In genomic region chr22:36389122-36389521, GRCh38 we compare ENCODE assay signal across 8 cellular contexts. TPM values are rescaled to one million over a fixed set of nuclear protein-coding genes. Genes with fewer than 3 reads are reported as not detected.
DNase-seq lines count a peak whose midpoint lies in the region; ATAC-seq and TF ChIP-seq lines count a peak whose summit lies in the region.
"Not testable (repeated sequence)": the region's sequence is repeated elsewhere in the genome, so short reads cannot be mapped to it uniquely, and the experiment has no call there.

No MANE protein-coding gene starts in this region.

- peaks cover 68% of the 10 kb centered on the region for H3K4me1 ChIP-seq in BLaER1
- not testable (repeated sequence) for H3K4me1 ChIP-seq in IMR-90 (ENCODE audit: control insufficient read depth, insufficient read depth, low read length)
- peaks cover 0 to 27% of the 10 kb centered on the region in 2 donors for H3K4me1 ChIP-seq in right atrium auricular region

- peaks cover 22% of the 10 kb centered on the region for H3F3A ChIP-seq in SU-DHL-6 (ENCODE audit: insufficient read depth)

- H4K8ac ChIP-seq in IMR-90 (ENCODE audit: low read depth in 2 of 2, low read length in 2 of 2): peak overlapping the region; percentile 79 to 99; a peak in 3 of 4 replicates

- TF ChIP-seq POLR2A in IMR-90 (IDR thresholded peaks at IDR 0.05; ENCODE audit: low read depth, low read length): not testable (repeated sequence)

- not testable (repeated sequence) for TF ChIP-seq CTCF in IMR-90 (conservative IDR thresholded peaks at IDR 0.05; ENCODE audit: low read depth, low read length); SU-DHL-6 (IDR thresholded peaks at IDR 0.05; ENCODE audit: insufficient read depth, low read length, poor library complexity, severe bottlenecking); coronary artery (IDR thresholded peaks at IDR 0.05); right atrium auricular region (IDR thresholded peaks at IDR 0.05)

- not testable (repeated sequence) for BruUV-seq in IMR-90 (replicated peaks; lab: Mats Ljungman, UMichigan)

- H2BK20ac ChIP-seq in IMR-90 (ENCODE audit: low read depth, low read length): not testable (repeated sequence)

- not testable (repeated sequence) for H2BK15ac ChIP-seq in IMR-90 (ENCODE audit: low read depth, low read length)

- H3K4me1 Mint-ChIP-seq in activated T-helper 2 cell treated with anti-CD3 and anti-CD28 coated beads, Interferon-gamma antibody, Interleukin-2, Interleukin-4, amounts not matched to agents 10 μg/mL and 5 μg/mL and 100 μg/mL, durations not matched to agents 14 hours and 24 hours and 36 hours (ENCODE audit: low read depth): peaks cover 29% of the 10 kb centered on the region
- H3K4me1 Mint-ChIP-seq in natural killer cell treated with Interleukin-12 subunit alpha and Interleukin-12 subunit beta and Interleukin-15 and Interleukin-18, amount 100 ng/mL, for 72 hours (ENCODE audit: low read depth in 2 of 2): peaks cover 26 to 28% of the 10 kb centered on the region in 2 donors
- H3K4me1 Mint-ChIP-seq in stimulated activated naive CD8-positive, alpha-beta T cell treated with anti-CD3 and anti-CD28 coated beads, Interleukin-15, amount 100 ng/mL, for 72 hours: peaks cover 42% of the 10 kb centered on the region

- H3K4ac ChIP-seq in IMR-90 (ENCODE audit: low read depth, low read length): peak overlapping the region; percentile 98; the same call in 1 of the 2 replicates

- not testable (repeated sequence) for H3K23ac ChIP-seq in IMR-90 (ENCODE audit: low read depth, low read length)

- not testable (repeated sequence) for H4K91ac ChIP-seq in IMR-90 (ENCODE audit: insufficient read depth, low read depth, low read length)

- H4K5ac ChIP-seq in IMR-90 (ENCODE audit: low read depth, low read length): not testable (repeated sequence)

- peak overlapping the region; percentile 85 for H3K4me3 Mint-ChIP-seq in activated T-helper 2 cell treated with anti-CD3 and anti-CD28 coated beads, Interferon-gamma antibody, Interleukin-2, Interleukin-4, amounts not matched to agents 10 μg/mL and 5 μg/mL and 100 μg/mL, durations not matched to agents 14 hours and 24 hours and 36 hours (ENCODE audit: low read depth)
- H3K4me3 Mint-ChIP-seq in natural killer cell treated with Interleukin-12 subunit alpha and Interleukin-12 subunit beta and Interleukin-15 and Interleukin-18, amount 100 ng/mL, for 72 hours: peak overlapping the region; percentile 81
- peak overlapping the region; percentile 82 to 92 for H3K4me3 Mint-ChIP-seq in stimulated activated naive CD8-positive, alpha-beta T cell treated with anti-CD3 and anti-CD28 coated beads, Interleukin-15, amount 100 ng/mL, for 72 hours

- not testable (repeated sequence) for H3K9me3 ChIP-seq in BLaER1; IMR-90 (ENCODE audit: control insufficient read depth, insufficient read depth, low read length); SU-DHL-6 (ENCODE audit: insufficient read depth, low read length); right atrium auricular region

- not testable (repeated sequence) for H3K18ac ChIP-seq in IMR-90 (ENCODE audit: low read depth, low read length)

- in situ Hi-C loops in IMR-90 (cut with MboI; ENCODE audit: low sequenced_read_pairs): not testable (repeated sequence)

- POLR2A ChIA-PET in IMR-90 (lab: Charles Lee; ENCODE audit: unreplicated experiment): interaction anchor here (3.6 kb wide), 1 partner anchor 80 kb away, joined by 30 read pairs; no protein-coding TSS in a partner anchor

- H3K27ac ChIP-seq in BLaER1; IMR-90 (ENCODE audit: insufficient read depth, low read length); SU-DHL-6 (ENCODE audit: low read depth, low read length); coronary artery: not testable (repeated sequence)
- peak overlapping the region in 1 of 2 donors; percentile 80 for H3K27ac ChIP-seq in right atrium auricular region

- not testable (repeated sequence) for H3K27me3 Mint-ChIP-seq in activated T-helper 2 cell treated with anti-CD3 and anti-CD28 coated beads, Interferon-gamma antibody, Interleukin-2, Interleukin-4, amounts not matched to agents 10 μg/mL and 5 μg/mL and 100 μg/mL, durations not matched to agents 14 hours and 24 hours and 36 hours (ENCODE audit: low read depth); natural killer cell treated with Interleukin-12 subunit alpha and Interleukin-12 subunit beta and Interleukin-15 and Interleukin-18, amount 100 ng/mL, for 72 hours; stimulated activated naive CD8-positive, alpha-beta T cell treated with anti-CD3 and anti-CD28 coated beads, Interleukin-15, amount 100 ng/mL, for 72 hours

- H3K4me2 ChIP-seq in BLaER1 (peak overlapping the region; percentile 88), SU-DHL-6 (ENCODE audit: low read depth, low read length, poor library complexity, severe bottlenecking) (peak overlapping the region; percentile 87)
- not testable (repeated sequence) for H3K4me2 ChIP-seq in IMR-90 (ENCODE audit: low read depth, low read length)

- H3K36me3 Mint-ChIP-seq in activated T-helper 2 cell treated with anti-CD3 and anti-CD28 coated beads, Interferon-gamma antibody, Interleukin-2, Interleukin-4, amounts not matched to agents 10 μg/mL and 5 μg/mL and 100 μg/mL, durations not matched to agents 14 hours and 24 hours and 36 hours (ENCODE audit: low read depth): peaks cover 28% of the 10 kb centered on the region
- H3K36me3 Mint-ChIP-seq in natural killer cell treated with Interleukin-12 subunit alpha and Interleukin-12 subunit beta and Interleukin-15 and Interleukin-18, amount 100 ng/mL, for 72 hours: peaks cover 12% of the 10 kb centered on the region

- not testable (repeated sequence) for H3K9me1 ChIP-seq in IMR-90 (ENCODE audit: insufficient read depth, low read length)

- H2BK5ac ChIP-seq in IMR-90 (ENCODE audit: low read depth, low read length, poor library complexity, severe bottlenecking): peak overlapping the region; percentile 92

- H3K27ac Mint-ChIP-seq in activated T-helper 2 cell treated with anti-CD3 and anti-CD28 coated beads, Interferon-gamma antibody, Interleukin-2, Interleukin-4, amounts not matched to agents 10 μg/mL and 5 μg/mL and 100 μg/mL, durations not matched to agents 14 hours and 24 hours and 36 hours; stimulated activated naive CD8-positive, alpha-beta T cell treated with anti-CD3 and anti-CD28 coated beads, Interleukin-15, amount 100 ng/mL, for 72 hours: not testable (repeated sequence)
- peak overlapping the region in 1 of 2 donors; percentile 90 for H3K27ac Mint-ChIP-seq in natural killer cell treated with Interleukin-12 subunit alpha and Interleukin-12 subunit beta and Interleukin-15 and Interleukin-18, amount 100 ng/mL, for 72 hours

- H3K36me3 ChIP-seq in BLaER1; SU-DHL-6 (ENCODE audit: low read length): not testable (repeated sequence)
- H3K36me3 ChIP-seq in IMR-90 (ENCODE audit: control insufficient read depth, insufficient read depth, low read length): peaks cover 19% of the 10 kb centered on the region
- H3K36me3 ChIP-seq in right atrium auricular region: peaks cover 19% of the 10 kb centered on the region

- H3K9me2 ChIP-seq in SU-DHL-6 (replicated peaks; ENCODE audit: insufficient read depth, low read length): not testable (repeated sequence)

- WGBS in IMR-90 (ENCODE audit: extremely low coverage in 2 of 2, insufficient read length in 1 of 2), 2 experiments: 93% methylated on average over 4 of the region's 14 CpGs; no CpG with 5 or more reads in 1 of the 2 experiments

- not testable (repeated sequence) for H2AK9ac ChIP-seq in IMR-90 (replicated peaks; ENCODE audit: low read depth, low read length, poor library complexity)

- ATAC-seq in IMR-90 (ENCODE audit: low read depth); natural killer cell treated with Interleukin-12 subunit alpha and Interleukin-12 subunit beta and Interleukin-15 and Interleukin-18, amount 100 ng/mL, for 72 hours; stimulated activated naive CD8-positive, alpha-beta T cell treated with anti-CD3 and anti-CD28 coated beads, Interleukin-15, amount 100 ng/mL, for 72 hours: not testable (repeated sequence)

- peak overlapping the region; percentile 97 for H2BK120ac ChIP-seq in IMR-90 (ENCODE audit: low read depth, low read length)

- not testable (repeated sequence) for H3K9ac ChIP-seq in BLaER1; IMR-90 (ENCODE audit: low read depth, low read length)
- H3K9ac ChIP-seq in SU-DHL-6 (ENCODE audit: low read length): peak overlapping the region; percentile 74

- not testable (repeated sequence) for H2AFZ ChIP-seq in IMR-90 (replicated peaks; ENCODE audit: low read length, poor library complexity); SU-DHL-6 (ENCODE audit: low read depth, low read length, severe bottlenecking)

- not testable (repeated sequence) for H3K56ac ChIP-seq in IMR-90 (ENCODE audit: extremely low read depth, insufficient read depth, low read length)

- H4K20me1 ChIP-seq in BLaER1 (peaks cover 36% of the 10 kb centered on the region), IMR-90 (ENCODE audit: insufficient read depth, low read length) (peaks cover 33% of the 10 kb centered on the region)
- H4K20me1 ChIP-seq in SU-DHL-6 (ENCODE audit: low read depth, low read length): not testable (repeated sequence)

- intact Hi-C loops in IMR-90 (cut with micrococcal nuclease): not testable (repeated sequence)
- intact Hi-C loops in activated T-helper 2 cell treated with anti-CD3 and anti-CD28 coated beads, Interferon-gamma antibody, Interleukin-2, Interleukin-4, amounts not matched to agents 10 μg/mL and 5 μg/mL and 100 μg/mL, durations not matched to agents 14 hours and 24 hours and 36 hours (cut with micrococcal nuclease): loop anchor here (5.0 kb wide), 1 partner anchor 83 kb away; no protein-coding TSS in a partner anchor

- not testable (repeated sequence) for H3K27me3 ChIP-seq in BLaER1; IMR-90 (ENCODE audit: control insufficient read depth, insufficient read depth, low read length); SU-DHL-6 (ENCODE audit: low read length); right atrium auricular region

- dilution Hi-C loops in IMR-90 (cut with HindIII; ENCODE audit: low sequenced_read_pairs, unreplicated experiment): not testable (repeated sequence)

- TF ChIP-seq RAD21 in IMR-90 (IDR thresholded peaks at IDR 0.05; ENCODE audit: low read length): not testable (repeated sequence)

- not testable (repeated sequence) for DNase-seq in IMR-90; activated T-helper 2 cell treated with anti-CD3 and anti-CD28 coated beads, Interferon-gamma antibody, Interleukin-2, Interleukin-4, amounts not matched to agents 10 μg/mL and 5 μg/mL and 100 μg/mL, durations not matched to agents 14 hours and 24 hours and 36 hours (ENCODE audit: low spot score); coronary artery (ENCODE audit: low spot score); right atrium auricular region (ENCODE audit: low spot score); natural killer cell treated with Interleukin-12 subunit alpha and Interleukin-12 subunit beta and Interleukin-15 and Interleukin-18, amount 100 ng/mL, for 72 hours (ENCODE audit: low spot score); stimulated activated naive CD8-positive, alpha-beta T cell treated with anti-CD3 and anti-CD28 coated beads, Interleukin-15, amount 100 ng/mL, for 72 hours

- peaks cover 0 to 12% of the 10 kb centered on the region in 2 experiments; a peak in 2 of 4 replicates for H3K79me1 ChIP-seq in IMR-90 (ENCODE audit: low read depth in 1 of 2, low read length in 2 of 2)

- H2AK5ac ChIP-seq in IMR-90 (ENCODE audit: low read depth, low read length): not testable (repeated sequence)

- not testable (repeated sequence) for H3K9me3 Mint-ChIP-seq in activated T-helper 2 cell treated with anti-CD3 and anti-CD28 coated beads, Interferon-gamma antibody, Interleukin-2, Interleukin-4, amounts not matched to agents 10 μg/mL and 5 μg/mL and 100 μg/mL, durations not matched to agents 14 hours and 24 hours and 36 hours; natural killer cell treated with Interleukin-12 subunit alpha and Interleukin-12 subunit beta and Interleukin-15 and Interleukin-18, amount 100 ng/mL, for 72 hours; stimulated activated naive CD8-positive, alpha-beta T cell treated with anti-CD3 and anti-CD28 coated beads, Interleukin-15, amount 100 ng/mL, for 72 hours

- 0 out of 2 replicates have a peak overlapping the region, but pooled peaks have one; percentile 95 for H3K4me3 ChIP-seq in BLaER1
- not testable (repeated sequence) for H3K4me3 ChIP-seq in IMR-90 (ENCODE audit: insufficient read depth, low read depth, low read length)
- H3K4me3 ChIP-seq in SU-DHL-6 (ENCODE audit: insufficient read depth, low read length, poor library complexity, severe bottlenecking): peak overlapping the region; percentile 68
- H3K4me3 ChIP-seq in coronary artery: peak overlapping the region; percentile 58
- H3K4me3 ChIP-seq in right atrium auricular region: peak overlapping the region; percentile 36 to 46

- peaks cover 44% of the 10 kb centered on the region for H3K79me2 ChIP-seq in SU-DHL-6 (ENCODE audit: insufficient read depth, low read length)

- CTCF ChIA-PET in IMR-90 (lab: Yijun Ruan, JAX): not testable (repeated sequence)

- peak overlapping the region; percentile 48; the same call in 1 of the 2 replicates for H3K14ac ChIP-seq in IMR-90 (replicated peaks; ENCODE audit: low read depth, low read length)

RNA-seq across cellular contexts. Expression of gene MYH9, which starts 1.4 kb away (rescaled TPM):
- total RNA-seq in IMR-90 (2012; rRNA removed) (554 and 783 TPM in 2 replicates), right atrium auricular region (100 to 1,000 TPM; 125 to 229 TPM)
- polyA plus RNA-seq in IMR-90 (2012; rRNA removed): 475 and 507 TPM in 2 replicates
- 197 and 382 TPM in 2 replicates for polyA plus RNA-seq in IMR-90 (2012; cell fraction: cytosol; rRNA removed)
- 449 and 493 TPM in 2 replicates for polyA plus RNA-seq in IMR-90 (2012; cell fraction: nucleus; rRNA removed; ENCODE audit: low replicate concordance)
- total RNA-seq in activated T-helper 2 cell treated with anti-CD3 and anti-CD28 coated beads, Interferon-gamma antibody, Interleukin-2, Interleukin-4, amounts not matched to agents 10 μg/mL and 5 μg/mL and 100 μg/mL, durations not matched to agents 14 hours and 24 hours and 36 hours: 619 and 645 TPM in 2 replicates
- 100 to 1,000 TPM; 623 to 642 TPM for total RNA-seq in natural killer cell treated with Interleukin-12 subunit alpha and Interleukin-12 subunit beta and Interleukin-15 and Interleukin-18, amount 100 ng/mL, for 72 hours
